ENCODE assay signal across 17 cellular contexts in the genomic region with DNA sequence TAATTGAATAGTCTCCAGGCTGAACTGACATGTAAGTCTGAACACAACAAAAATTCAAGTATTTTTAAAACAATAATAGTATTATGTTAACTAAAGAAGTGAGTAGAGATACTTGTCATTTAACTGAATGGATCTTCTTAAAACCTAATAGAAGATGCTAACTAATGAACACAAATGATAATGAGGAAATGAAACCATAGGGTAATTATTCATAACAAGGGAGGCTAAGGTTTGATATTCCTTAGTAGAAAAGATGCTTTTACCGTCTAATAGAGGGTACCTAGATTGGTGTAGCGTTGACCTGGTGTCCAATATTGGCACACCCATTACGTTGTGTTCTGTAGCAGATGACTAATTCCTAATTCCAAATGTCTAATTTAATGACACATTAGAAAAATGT. TPM values are rescaled to one million over a fixed set of nuclear protein-coding genes. Genes with fewer than 3 reads are reported as not detected.
"Had no signal": no experiment of that assay in that cellular context is flagged by ENCODE, and none has a peak within 500 bp of the region (broad histone marks: within the 10 kb centered on the region; RNA-seq: fewer than 3 reads in every experiment).

No MANE protein-coding gene starts in this region.

- H3K4me1 ChIP-seq: esophagus squamous epithelium had no signal

- H3K27ac Mint-ChIP-seq: naive thymus-derived CD4-positive, alpha-beta T cell had no signal

- H2AFZ ChIP-seq: hepatocyte had no signal

- ATAC-seq: foreskin keratinocyte; left colon; naive thymus-derived CD4-positive, alpha-beta T cell had no signal

- H3K4me3 ChIP-seq: dorsolateral prefrontal cortex, esophagus squamous epithelium, hepatocyte, sigmoid colon, stomach had no signal

- DNase-seq: cortex of kidney; dorsolateral prefrontal cortex; effector CD8-positive, alpha-beta T cell; esophagus squamous epithelium; foreskin keratinocyte; left colon; naive thymus-derived CD4-positive, alpha-beta T cell; sigmoid colon; small intestine; stimulated activated CD4-positive, alpha-beta T cell treated with anti-CD3 and anti-CD28 coated beads, Interleukin-12 subunit alpha, Interleukin-12 subunit beta, amount 100 ng/mL, for 4 hours; stimulated activated naive CD4-positive, alpha-beta T cell; stomach; substantia nigra; trophoblast cell had no signal

- H3K27me3 ChIP-seq: esophagus squamous epithelium, foreskin keratinocyte, hepatocyte, neutrophil, sigmoid colon, stomach had no signal

- H3K9me3 ChIP-seq: esophagus squamous epithelium, neutrophil, sigmoid colon, stomach had no signal

- H3K79me2 ChIP-seq: hepatocyte had no signal

- H3K9me3 Mint-ChIP-seq: naive thymus-derived CD4-positive, alpha-beta T cell had no signal

- H3K4me2 ChIP-seq: hepatocyte had no signal

- H3K36me3 ChIP-seq: esophagus squamous epithelium, neutrophil, sigmoid colon, stomach had no signal

- H3K27ac ChIP-seq: dorsolateral prefrontal cortex, epithelial cell of prostate, esophagus squamous epithelium, foreskin keratinocyte, neutrophil, stomach had no signal

- FAIRE-seq: small intestine had no signal

- H3K36me3 Mint-ChIP-seq: naive thymus-derived CD4-positive, alpha-beta T cell had no signal

- H3K4me3 Mint-ChIP-seq: naive thymus-derived CD4-positive, alpha-beta T cell had no signal

RNA-seq across cellular contexts. Expression of gene DAB2, which starts 14.8 kb away (rescaled TPM):
- polyA plus RNA-seq: naive thymus-derived CD4-positive, alpha-beta T cell had no signal
